ENCODE assay signal across 16 cellular contexts in the genomic region with DNA sequence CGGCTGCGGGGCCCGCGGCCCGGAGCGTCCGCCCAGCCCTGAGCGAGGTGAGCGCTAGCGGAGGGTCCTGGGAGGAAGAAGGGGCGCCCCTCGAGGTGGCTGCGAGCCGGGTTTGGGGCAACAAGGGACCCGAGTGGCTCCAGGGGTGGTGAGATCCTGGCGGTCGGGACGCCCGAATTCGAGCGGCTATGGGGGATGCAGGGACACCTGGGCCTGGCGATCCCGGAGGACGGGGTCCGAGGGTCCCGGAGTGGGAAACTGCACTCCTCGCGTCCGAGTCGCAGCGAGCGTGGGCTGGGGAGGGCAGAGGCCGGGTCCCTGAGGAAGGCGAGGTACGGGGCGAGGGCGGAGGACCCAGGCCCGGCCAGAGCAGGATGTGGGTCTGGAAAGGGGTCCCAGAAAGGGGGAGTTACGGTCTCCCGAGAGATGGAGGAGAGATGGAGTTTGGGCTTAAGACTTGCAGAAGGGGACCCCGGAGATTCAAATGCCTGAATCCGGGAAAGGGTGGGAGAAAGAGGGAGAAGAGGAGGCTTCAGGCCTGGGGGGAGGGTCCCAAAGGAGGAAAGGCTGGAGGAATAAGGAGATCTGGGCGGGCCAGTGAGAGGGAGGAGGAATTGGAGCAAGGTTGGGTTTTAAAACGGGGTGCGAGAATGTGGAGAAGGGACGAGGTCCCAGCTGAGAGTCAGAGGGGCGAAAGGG. TPM values are rescaled to one million over a fixed set of nuclear protein-coding genes. Genes with fewer than 3 reads are reported as not detected.
A peak's percentile ranks its signal among the peaks of the same experiment; 100 is the strongest.
DNase-seq lines count a peak whose midpoint lies in the region; ATAC-seq and TF ChIP-seq lines count a peak whose summit lies in the region.
"Had no signal": no experiment of that assay in that cellular context is flagged by ENCODE, and none has a peak within 500 bp of the region (broad histone marks: within the 10 kb centered on the region; RNA-seq: fewer than 3 reads in every experiment).

No MANE protein-coding gene starts in this region.

- H3K27ac Mint-ChIP-seq in type B pancreatic cell: no peak overlapping the region
- H3K27ac Mint-ChIP-seq: activated T-helper 2 cell treated with anti-CD3 and anti-CD28 coated beads, Interferon-gamma antibody, Interleukin-2, Interleukin-4, amounts not matched to agents 10 μg/mL and 5 μg/mL and 100 μg/mL, durations not matched to agents 14 hours and 24 hours and 36 hours; stimulated activated naive CD8-positive, alpha-beta T cell treated with anti-CD3 and anti-CD28 coated beads, Interleukin-15, Interleukin-2, amounts not matched to agents 100 ng/mL and 50 ng/mL, for 24 hours had no signal

- peaks cover 73% of the 10 kb centered on the region for H3K27me3 ChIP-seq in iPS-20b (ENCODE audit: insufficient read depth, low read length)

- H3K36me3 ChIP-seq in iPS-20b (ENCODE audit: insufficient read depth, low read depth, low read length): no peaks in the 10 kb centered on the region; the same call in 1 of the 2 replicates

- no peak for ATAC-seq in GM21390 (IDR thresholded peaks at IDR 0.05; ENCODE audit: unreplicated experiment)

- peak; percentile 69 for DNase-seq in NCI-H2227 (lab: John Stamatoyannopoulos, UW; ENCODE audit: unreplicated experiment)
- DNase-seq in NCI-H2227 treated with DMSO at 0.1 percent for 48 hours (lab: John Stamatoyannopoulos, UW): no peak
- DNase-seq in coronary artery (ENCODE audit: low spot score): no peak
- DNase-seq in type B pancreatic cell (ENCODE audit: extremely low spot score, unreplicated experiment): no peak
- no peak for DNase-seq in SKM-1 (lab: John Stamatoyannopoulos, UW; ENCODE audit: unreplicated experiment)
- DNase-seq in glomerular visceral epithelial cell (ENCODE audit: extremely low spot score): no peak
- DNase-seq: NCI-H1694, NCI-H510A treated with DMSO at 0.1 percent for 48 hours, SW 1271 had no signal

- H3K9me3 Mint-ChIP-seq in type B pancreatic cell: no peaks in the 10 kb centered on the region
- H3K9me3 Mint-ChIP-seq: activated T-helper 2 cell treated with anti-CD3 and anti-CD28 coated beads, Interferon-gamma antibody, Interleukin-2, Interleukin-4, amounts not matched to agents 10 μg/mL and 5 μg/mL and 100 μg/mL, durations not matched to agents 14 hours and 24 hours and 36 hours; stimulated activated naive CD8-positive, alpha-beta T cell treated with anti-CD3 and anti-CD28 coated beads, Interleukin-15, Interleukin-2, amounts not matched to agents 100 ng/mL and 50 ng/mL, for 24 hours had no signal

- no peaks in the 10 kb centered on the region for H3K36me3 Mint-ChIP-seq in type B pancreatic cell

- peak overlapping the region; percentile 6 for H3K4me3 ChIP-seq in coronary artery
- H3K4me3 ChIP-seq in iPS-20b (ENCODE audit: low read length): peak overlapping the region; percentile 87

- TF ChIP-seq CTCF in coronary artery (IDR thresholded peaks at IDR 0.05): no peak
- TF ChIP-seq CTCF in type B pancreatic cell (conservative IDR thresholded peaks at IDR 0.05): no peak

- peak overlapping the region; percentile 68; the same call in 1 of the 2 replicates for H3K9ac ChIP-seq in iPS-20b (ENCODE audit: low read depth, low read length)

- H3K4me3 Mint-ChIP-seq in type B pancreatic cell: peak overlapping the region; percentile 80

- H3K9me3 ChIP-seq in iPS-20b (ENCODE audit: insufficient read depth, low read depth, low read length): no peaks in the 10 kb centered on the region

- H3K4me1 Mint-ChIP-seq in type B pancreatic cell (ENCODE audit: unreplicated experiment): peaks cover 13% of the 10 kb centered on the region

- peaks cover 81% of the 10 kb centered on the region for H3K27me3 Mint-ChIP-seq in type B pancreatic cell

- H3K27ac ChIP-seq in coronary artery (no peak overlapping the region), iPS-20b (ENCODE audit: low read length) (no peak overlapping the region)
- H3K27ac ChIP-seq: 22Rv1 had no signal

- H3K4me1 ChIP-seq in iPS-20b (ENCODE audit: insufficient read depth, low read length): peaks cover 9% of the 10 kb centered on the region; the same call in 1 of the 2 replicates

RNA-seq across cellular contexts. Expression of a gene that starts 0.5 kb away (rescaled TPM):
- 0.67 and 6.0 TPM in 2 replicates for total RNA-seq in type B pancreatic cell (ENCODE audit: low replicate concordance)
- total RNA-seq: activated CD8-positive, alpha-beta memory T cell treated with anti-CD3 and anti-CD28 coated beads for 36 hours; activated T-helper 2 cell treated with anti-CD3 and anti-CD28 coated beads, Interferon-gamma antibody, Interleukin-2, Interleukin-4, amounts not matched to agents 10 μg/mL and 5 μg/mL and 100 μg/mL, durations not matched to agents 14 hours and 24 hours and 36 hours; omental fat pad had no signal

RNA-seq across cellular contexts. Expression of a gene that starts 27.6 kb away (rescaled TPM):
- total RNA-seq in type B pancreatic cell (ENCODE audit: low replicate concordance): 2.4 and 3.1 TPM in 2 replicates
- total RNA-seq: activated CD8-positive, alpha-beta memory T cell treated with anti-CD3 and anti-CD28 coated beads for 36 hours; activated T-helper 2 cell treated with anti-CD3 and anti-CD28 coated beads, Interferon-gamma antibody, Interleukin-2, Interleukin-4, amounts not matched to agents 10 μg/mL and 5 μg/mL and 100 μg/mL, durations not matched to agents 14 hours and 24 hours and 36 hours; omental fat pad had no signal

RNA-seq across cellular contexts. Expression of a gene that starts 41.9 kb away (rescaled TPM):
- 69.5 and 73.5 TPM in 2 replicates for total RNA-seq in type B pancreatic cell (ENCODE audit: low replicate concordance)

RNA-seq across cellular contexts. Expression of a gene that starts 53.1 kb away (rescaled TPM):
- total RNA-seq in type B pancreatic cell (ENCODE audit: low replicate concordance): 0.05 and 0.97 TPM in 2 replicates
- total RNA-seq: activated CD8-positive, alpha-beta memory T cell treated with anti-CD3 and anti-CD28 coated beads for 36 hours; activated T-helper 2 cell treated with anti-CD3 and anti-CD28 coated beads, Interferon-gamma antibody, Interleukin-2, Interleukin-4, amounts not matched to agents 10 μg/mL and 5 μg/mL and 100 μg/mL, durations not matched to agents 14 hours and 24 hours and 36 hours; omental fat pad had no signal
